ENCODE assay signal across 8 cellular contexts in genomic region chr5:151213803-151214613, GRCh38. TPM values are rescaled to one million over a fixed set of nuclear protein-coding genes. Genes with fewer than 3 reads are reported as not detected.
DNase-seq lines count a peak whose midpoint lies in the region; ATAC-seq and TF ChIP-seq lines count a peak whose summit lies in the region.

No MANE protein-coding gene starts in this region.

- H3K36me3 Mint-ChIP-seq in activated CD4-positive, alpha-beta memory T cell treated with anti-CD3 and anti-CD28 coated beads, Interleukin-2, amount 10 ng/mL, durations not matched to agents 7 days and 5 days (ENCODE audit: low read depth) = peaks cover 53% of the 10 kb centered on the region
- H3K36me3 Mint-ChIP-seq in endodermal cell (ENCODE audit: low read depth) = no peaks in the 10 kb centered on the region
- H3K36me3 Mint-ChIP-seq in neural crest cell (ENCODE audit: low read depth) = no peaks in the 10 kb centered on the region

- peak overlapping the region; percentile 98 for H3K27ac Mint-ChIP-seq in activated CD4-positive, alpha-beta memory T cell treated with anti-CD3 and anti-CD28 coated beads, Interleukin-2, amount 10 ng/mL, durations not matched to agents 7 days and 5 days
- H3K27ac Mint-ChIP-seq in endodermal cell = no peak overlapping the region
- H3K27ac Mint-ChIP-seq in neural crest cell (ENCODE audit: unreplicated experiment) = peak overlapping the region; percentile 19

- WGBS in endodermal cell (ENCODE audit: insufficient coverage in 1 of 2, insufficient read length in 1 of 2), 2 experiments = 80 to 88% methylated on average over 3 to 9 of the region's 9 CpGs
- 38 to 46% methylated on average over 9 of the region's 9 CpGs for WGBS in testis, 2 donors

- H3K4me3 Mint-ChIP-seq in activated CD4-positive, alpha-beta memory T cell treated with anti-CD3 and anti-CD28 coated beads, Interleukin-2, amount 10 ng/mL, durations not matched to agents 7 days and 5 days = peak overlapping the region; percentile 86
- H3K4me3 Mint-ChIP-seq in endodermal cell = no peak overlapping the region
- no peak overlapping the region for H3K4me3 Mint-ChIP-seq in neural crest cell

- H3K9me3 ChIP-seq in ES-I3 (ENCODE audit: control insufficient read depth, insufficient read depth, low read length) = no peaks in the 10 kb centered on the region
- H3K9me3 ChIP-seq in endodermal cell (ENCODE audit: control insufficient read depth, low read length) = no peaks in the 10 kb centered on the region
- H3K9me3 ChIP-seq in testis = no peaks in the 10 kb centered on the region
- no peaks in the 10 kb centered on the region for H3K9me3 ChIP-seq in WERI-Rb-1 (ENCODE audit: severe bottlenecking)

- H3K4me1 Mint-ChIP-seq in activated CD4-positive, alpha-beta memory T cell treated with anti-CD3 and anti-CD28 coated beads, Interleukin-2, amount 10 ng/mL, durations not matched to agents 7 days and 5 days = peaks cover 77% of the 10 kb centered on the region
- peaks cover 6% of the 10 kb centered on the region for H3K4me1 Mint-ChIP-seq in endodermal cell
- no peaks in the 10 kb centered on the region for H3K4me1 Mint-ChIP-seq in neural crest cell

- no peak overlapping the region for H3K4me3 ChIP-seq in endodermal cell (ENCODE audit: low read length)
- H3K4me3 ChIP-seq in testis = no peak overlapping the region
- no peak overlapping the region for H3K4me3 ChIP-seq in WERI-Rb-1 (ENCODE audit: low read depth, low read length)

- DNase-seq in Kasumi-1 (lab: John Stamatoyannopoulos, UW) (peak; percentile 97 to 98), endodermal cell (peak; percentile 82), neural crest cell (ENCODE audit: low read depth, low spot score) (no peak), testis (peak; percentile 57), WERI-Rb-1 (no peak)
- peak; percentile 92 for DNase-seq in activated CD4-positive, alpha-beta memory T cell treated with anti-CD3 and anti-CD28 coated beads, Interleukin-2, amount 10 ng/mL, durations not matched to agents 7 days and 5 days

- ATAC-seq in GM21825 (IDR thresholded peaks at IDR 0.05; ENCODE audit: unreplicated experiment) = peak; percentile 79

- TF ChIP-seq CTCF in endodermal cell (conservative IDR thresholded peaks at IDR 0.05) (no peak), neural crest cell (conservative IDR thresholded peaks at IDR 0.05) (no peak), testis (IDR thresholded peaks at IDR 0.05) (no peak), WERI-Rb-1 (IDR thresholded peaks at IDR 0.05; ENCODE audit: low read depth, low read length) (no peak)

- intact Hi-C loops in testis (cut with DNase I; ENCODE audit: low total_unique reads) = no loop called here

- H3K27ac ChIP-seq in endodermal cell (ENCODE audit: low read depth, low read length) (no peak overlapping the region), testis (peak overlapping the region in 1 of 2 donors; percentile 19), WERI-Rb-1 (no peak overlapping the region)

- no peaks in the 10 kb centered on the region for H3K36me3 ChIP-seq in ES-I3 (ENCODE audit: insufficient read depth, low read length)
- H3K36me3 ChIP-seq in endodermal cell (ENCODE audit: control insufficient read depth, insufficient read depth, low read length) = no peaks in the 10 kb centered on the region
- H3K36me3 ChIP-seq in testis (ENCODE audit: low read depth, missing control alignments) = no peaks in the 10 kb centered on the region
- H3K36me3 ChIP-seq in WERI-Rb-1 = no peaks in the 10 kb centered on the region

- H3K9ac ChIP-seq in ES-I3 (ENCODE audit: low read depth, low read length) = 0 out of 2 replicates have a peak overlapping the region, but pooled peaks have one; percentile 0
- H3K9ac ChIP-seq in endodermal cell (ENCODE audit: extremely low read depth, low read length, poor library complexity, severe bottlenecking) = no peak overlapping the region

- H3K9me3 Mint-ChIP-seq in activated CD4-positive, alpha-beta memory T cell treated with anti-CD3 and anti-CD28 coated beads, Interleukin-2, amount 10 ng/mL, durations not matched to agents 7 days and 5 days = no peaks in the 10 kb centered on the region
- H3K9me3 Mint-ChIP-seq in endodermal cell (no peaks in the 10 kb centered on the region), neural crest cell (no peaks in the 10 kb centered on the region)

- H3K27me3 ChIP-seq in endodermal cell (ENCODE audit: control insufficient read depth, insufficient read depth, low read length, poor library complexity, severe bottlenecking) (no peaks in the 10 kb centered on the region), testis (no peaks in the 10 kb centered on the region), WERI-Rb-1 (ENCODE audit: insufficient read depth, low read depth, severe bottlenecking) (no peaks in the 10 kb centered on the region)

- H3K27me3 Mint-ChIP-seq in activated CD4-positive, alpha-beta memory T cell treated with anti-CD3 and anti-CD28 coated beads, Interleukin-2, amount 10 ng/mL, durations not matched to agents 7 days and 5 days = no peaks in the 10 kb centered on the region
- H3K27me3 Mint-ChIP-seq in endodermal cell (ENCODE audit: insufficient read depth) (no peaks in the 10 kb centered on the region), neural crest cell (ENCODE audit: low read depth) (no peaks in the 10 kb centered on the region)

- TF ChIP-seq POLR2A in testis (IDR thresholded peaks at IDR 0.05) = no peak

- POLR2A ChIA-PET in activated CD4-positive, alpha-beta memory T cell treated with anti-CD3 and anti-CD28 coated beads, Interleukin-2, amount 10 ng/mL, durations not matched to agents 7 days and 5 days (lab: Charles Lee) = interaction anchor here (0.6 to 6.1 kb wide), 30 partner anchors 9 to 802 kb away, joined by 3 to 183 read pairs (median 4); partner anchors contain the start of genes ANXA6, CCDC69, CD74 and DCTN4

- CTCF ChIA-PET in activated CD4-positive, alpha-beta memory T cell treated with anti-CD3 and anti-CD28 coated beads, Interleukin-2, amount 10 ng/mL, durations not matched to agents 7 days and 5 days (lab: Charles Lee) = interaction anchor here (0.6 to 5.9 kb wide), 11 partner anchors 8 to 764 kb away, joined by 3 to 49 read pairs (median 5); partner anchors contain the start of genes CCDC69 and GM2A

- H3K4me1 ChIP-seq in ES-I3 (ENCODE audit: insufficient read depth, low read length) (peaks cover 9% of the 10 kb centered on the region), endodermal cell (ENCODE audit: control insufficient read depth, insufficient read depth, low read length) (no peaks in the 10 kb centered on the region), testis (peaks cover 11% of the 10 kb centered on the region)

RNA-seq across cellular contexts. Expression of gene CCDC69, which starts 9.9 kb away (rescaled TPM):
- 10 to 100 TPM; 62.6 to 64.2 TPM for total RNA-seq in activated CD4-positive, alpha-beta memory T cell treated with anti-CD3 and anti-CD28 coated beads, Interleukin-2, amount 10 ng/mL, durations not matched to agents 7 days and 5 days
- total RNA-seq in endodermal cell (1 to 10 TPM; 4.4 to 6.4 TPM), neural crest cell (1.7 and 1.8 TPM in 2 replicates), testis (10 to 100 TPM; 37.6 to 65.3 TPM)
- 2.5 TPM for polyA plus RNA-seq in endodermal cell (2013, experiment 1 of 2)
- 1.8 TPM for polyA plus RNA-seq in endodermal cell (2013, experiment 2 of 2)
- polyA plus RNA-seq in testis (ENCODE audit: insufficient read depth, low read depth, low replicate concordance) = 40.8 TPM

RNA-seq across cellular contexts. Expression of gene GM2A, which starts 39.0 kb away (rescaled TPM):
- total RNA-seq in activated CD4-positive, alpha-beta memory T cell treated with anti-CD3 and anti-CD28 coated beads, Interleukin-2, amount 10 ng/mL, durations not matched to agents 7 days and 5 days = 10 to 100 TPM; 22.4 to 24.5 TPM
- total RNA-seq in endodermal cell (10 to 100 TPM; 40.7 to 55.2 TPM), neural crest cell (25.5 and 27.6 TPM in 2 replicates), testis (10 to 100 TPM; 38.0 to 54.4 TPM)
- 28.5 TPM for polyA plus RNA-seq in endodermal cell (2013, experiment 1 of 2)
- polyA plus RNA-seq in endodermal cell (2013, experiment 2 of 2) = 25.3 TPM
- polyA plus RNA-seq in testis (ENCODE audit: insufficient read depth, low read depth, low replicate concordance) = 29.8 TPM

RNA-seq across cellular contexts. Expression of gene ANXA6, which starts 56.4 kb away (rescaled TPM):
- 100 to 1,000 TPM; 603 to 606 TPM for total RNA-seq in activated CD4-positive, alpha-beta memory T cell treated with anti-CD3 and anti-CD28 coated beads, Interleukin-2, amount 10 ng/mL, durations not matched to agents 7 days and 5 days
- total RNA-seq in endodermal cell = 100 to 1,000 TPM; 204 to 235 TPM
- polyA plus RNA-seq in endodermal cell (2013, experiment 1 of 2) = 167 TPM
- 184 TPM for polyA plus RNA-seq in endodermal cell (2013, experiment 2 of 2)
- total RNA-seq in neural crest cell = 142 and 151 TPM in 2 replicates
- 100 to 1,000 TPM; 116 to 180 TPM for total RNA-seq in testis
- polyA plus RNA-seq in testis (ENCODE audit: insufficient read depth, low read depth, low replicate concordance) = 152 TPM

Comparison
In these comparisons a context has a peak if more than half of its experiments do, and no peak if none do; other contexts are left out.
1. DNase-seq: peak in Kasumi-1 (2 of 2), activated CD4-positive, alpha-beta memory T cell treated with anti-CD3 and anti-CD28 coated beads, Interleukin-2, amount 10 ng/mL, durations not matched to agents 7 days and 5 days (single experiment), endodermal cell (single experiment) and testis (single experiment); none in neural crest cell (single experiment) and WERI-Rb-1 (single experiment).
2. RNA of gene CCDC69, which starts 9.9 kb away (total RNA-seq): 37.6 to 65.3 TPM in testis and 62.6 to 64.2 TPM in activated CD4-positive, alpha-beta memory T cell treated with anti-CD3 and anti-CD28 coated beads, Interleukin-2, amount 10 ng/mL, durations not matched to agents 7 days and 5 days; 4.4 to 6.4 TPM in endodermal cell and 1.7 to 1.8 TPM in neural crest cell; every median in the first group is over 4 times any median in the second.